8 cellular contexts compared by ENCODE assay signal in genomic region chr4:41935652-41936021, GRCh38. TPM values are rescaled to one million over a fixed set of nuclear protein-coding genes. Genes with fewer than 3 reads are reported as not detected.
A peak's percentile ranks its signal among the peaks of the same experiment; 100 is the strongest.
DNase-seq lines count a peak whose midpoint lies in the region; ATAC-seq, FAIRE-seq and TF ChIP-seq lines count a peak whose summit lies in the region.

No MANE protein-coding gene starts in this region.

- intact Hi-C loops in ascending aorta (cut with DNase I) = loop anchor here (1.0 kb wide), 1 partner anchor 55 kb away; the partner anchor contains the start of gene SLC30A9

- H3K4me3 ChIP-seq in ascending aorta (peak overlapping the region; percentile 82 to 88), keratinocyte (ENCODE audit: control insufficient read depth in 2 of 3, extremely low read depth in 1 of 3, insufficient read depth in 2 of 3, low read depth in 1 of 3, low read length in 3 of 3) (peak overlapping the region; percentile 86 to 96 (median 90))

- peak overlapping the region; percentile 92 for H2AFZ ChIP-seq in keratinocyte (ENCODE audit: control insufficient read depth, low read length)

- peaks cover 4 to 6% of the 10 kb centered on the region in 2 donors for H3K4me1 ChIP-seq in ascending aorta
- peaks cover 34% of the 10 kb centered on the region for H3K4me1 ChIP-seq in keratinocyte (ENCODE audit: control insufficient read depth, extremely low read depth, insufficient read depth, low read length)

- TF ChIP-seq CTCF in ascending aorta (IDR thresholded peaks at IDR 0.05) (no peak), keratinocyte (optimal IDR thresholded peaks at IDR 0.05 in 1 of 3, IDR thresholded peaks at IDR 0.05 in 1 of 3, conservative IDR thresholded peaks at IDR 0.05 in 1 of 3; ENCODE audit: extremely low read depth in 1 of 3, insufficient read depth in 2 of 3, low read length in 3 of 3) (no peak)

- H3K36me3 ChIP-seq in ascending aorta = peaks cover 4 to 18% of the 10 kb centered on the region in 2 donors
- H3K36me3 ChIP-seq in keratinocyte (ENCODE audit: control insufficient read depth in 2 of 2, extremely low read depth in 1 of 2, insufficient read depth in 2 of 2, low read length in 2 of 2) = peaks cover 2 to 8% of the 10 kb centered on the region in 2 experiments

- peak overlapping the region; percentile 88 for H3K4me2 ChIP-seq in keratinocyte (ENCODE audit: control insufficient read depth, extremely low read depth, insufficient read depth, low read depth, low read length)

- peaks cover 45% of the 10 kb centered on the region for H3K79me2 ChIP-seq in keratinocyte (ENCODE audit: control insufficient read depth, insufficient read depth, low read length)

- dilution Hi-C loops in keratinocyte (cut with MboI; ENCODE audit: extremely low pct_ligation_motif_present, low sequenced_read_pairs) = no loop called here

- H3K27ac ChIP-seq in ascending aorta = peak overlapping the region; percentile 62 to 72
- H3K27ac ChIP-seq in keratinocyte (ENCODE audit: control insufficient read depth, insufficient read depth, low read length) = peak overlapping the region; percentile 94

- H4K20me1 ChIP-seq in keratinocyte (ENCODE audit: control insufficient read depth, extremely low read depth, insufficient read depth, low read length) = peaks cover 2% of the 10 kb centered on the region

- in situ Hi-C loops in Caki2 (cut with HindIII; ENCODE audit: low pct_unique_long_range_greater_than_20kb, low sequenced_read_pairs) = no loop called here

- no peaks in the 10 kb centered on the region for H3K9me1 ChIP-seq in keratinocyte (ENCODE audit: control insufficient read depth, extremely low read depth, insufficient read depth, low read length)

- H3K9me3 ChIP-seq in ascending aorta (no peaks in the 10 kb centered on the region), keratinocyte (ENCODE audit: control insufficient read depth, low read depth, low read length) (no peaks in the 10 kb centered on the region)

- DNase-seq in Caki2 (ENCODE audit: low read depth) = peak; percentile 30
- DNase-seq in M059J (ENCODE audit: low read depth) = peak; percentile 39
- no peak for DNase-seq in ascending aorta (ENCODE audit: low spot score in 2 of 2)
- DNase-seq in keratinocyte (ENCODE audit: low read depth, low spot score) = no peak
- peak; percentile 1 to 21 for DNase-seq in stimulated activated CD4-positive, alpha-beta T cell treated with anti-CD3 and anti-CD28 coated beads, Interleukin-4, amount 100 ng/mL, for 48 hours (ENCODE audit: low read depth in 2 of 2)
- no peak for DNase-seq in T-helper 9 cell

- H3K9ac ChIP-seq in keratinocyte (ENCODE audit: control insufficient read depth, extremely low read depth, insufficient read depth, low read length) = peak overlapping the region; percentile 95

- FAIRE-seq in keratinocyte (lab: Jason Lieb, UNC) = no peak

- peak; percentile 13 for ATAC-seq in GM21526 (IDR thresholded peaks at IDR 0.05; ENCODE audit: low FRiP score, unreplicated experiment)
- ATAC-seq in HG03469 (IDR thresholded peaks at IDR 0.05; ENCODE audit: unreplicated experiment) = no peak

- H3K27me3 ChIP-seq in ascending aorta = no peaks in the 10 kb centered on the region
- H3K27me3 ChIP-seq in keratinocyte (ENCODE audit: control insufficient read depth, extremely low read depth, insufficient read depth, low read length) = no peaks in the 10 kb centered on the region

RNA-seq across cellular contexts. Expression of gene TMEM33, which starts 0.4 kb away (rescaled TPM):
- 42.8 and 55.7 TPM in 2 replicates for total RNA-seq in Caki2 (2014; rRNA removed; shearing (Covaris generic); ENCODE audit: low replicate concordance)
- 99.4 and 112 TPM in 2 replicates for total RNA-seq in M059J (2014; rRNA removed; shearing (Covaris generic))
- total RNA-seq in ascending aorta = 65.1 TPM
- polyA plus RNA-seq in keratinocyte = 72.0 to 133 TPM (median 110 TPM) in 3 replicates
- 17.7 TPM for polyA plus RNA-seq in keratinocyte (2011; ENCODE audit: low read depth)
- 50.4 and 103 TPM in 2 replicates for polyA plus RNA-seq in keratinocyte (2011; cell fraction: cytosol; rRNA removed)
- 134 and 136 TPM in 2 replicates for polyA plus RNA-seq in keratinocyte (2011; cell fraction: nucleus; rRNA removed)
- 55.2 and 59.6 TPM in 2 replicates for polyA plus RNA-seq in keratinocyte (2012; ENCODE audit: low replicate concordance)
- polyA minus RNA-seq in keratinocyte = 226 to 274 TPM (median 273 TPM) in 3 replicates
- 119 TPM for polyA minus RNA-seq in keratinocyte (2011; cell fraction: cytosol; rRNA and poly(A)+ RNA removed)
- 177 and 293 TPM in 2 replicates for polyA minus RNA-seq in keratinocyte (2011; cell fraction: nucleus; rRNA and poly(A)+ RNA removed)

RNA-seq across cellular contexts. Expression of gene DCAF4L1, which starts 45.9 kb away (rescaled TPM):
- total RNA-seq in Caki2 (2014; rRNA removed; shearing (Covaris generic); ENCODE audit: low replicate concordance) = 0.06 TPM in 1 of 2 replicates, not detected in the other
- not detected in 2 replicates for total RNA-seq in M059J (2014; rRNA removed; shearing (Covaris generic))
- 0.11 TPM for total RNA-seq in ascending aorta
- 0.16 to 0.75 TPM (median 0.46 TPM) in 3 replicates for polyA plus RNA-seq in keratinocyte
- polyA plus RNA-seq in keratinocyte (2011; ENCODE audit: low read depth) = 0.97 TPM
- 0.03 and 0.07 TPM in 2 replicates for polyA plus RNA-seq in keratinocyte (2011; cell fraction: cytosol; rRNA removed)
- 3.0 and 3.3 TPM in 2 replicates for polyA plus RNA-seq in keratinocyte (2011; cell fraction: nucleus; rRNA removed)
- polyA plus RNA-seq in keratinocyte (2012; ENCODE audit: low replicate concordance) = 0.13 and 1.0 TPM in 2 replicates
- 0.07 to 1.1 TPM (median 0.92 TPM) in 3 replicates for polyA minus RNA-seq in keratinocyte
- not detected for polyA minus RNA-seq in keratinocyte (2011; cell fraction: cytosol; rRNA and poly(A)+ RNA removed)
- polyA minus RNA-seq in keratinocyte (2011; cell fraction: nucleus; rRNA and poly(A)+ RNA removed) = 1.6 and 3.6 TPM in 2 replicates

RNA-seq across cellular contexts. Expression of gene SLC30A9, which starts 54.7 kb away (rescaled TPM):
- 19.9 and 36.1 TPM in 2 replicates for total RNA-seq in Caki2 (2014; rRNA removed; shearing (Covaris generic); ENCODE audit: low replicate concordance)
- total RNA-seq in M059J (2014; rRNA removed; shearing (Covaris generic)) = 51.8 and 66.9 TPM in 2 replicates
- 41.0 TPM for total RNA-seq in ascending aorta
- polyA plus RNA-seq in keratinocyte = 29.3 to 53.0 TPM (median 41.4 TPM) in 3 replicates
- 77.9 TPM for polyA plus RNA-seq in keratinocyte (2011; ENCODE audit: low read depth)
- polyA plus RNA-seq in keratinocyte (2011; cell fraction: cytosol; rRNA removed) = 30.6 and 52.2 TPM in 2 replicates
- polyA plus RNA-seq in keratinocyte (2011; cell fraction: nucleus; rRNA removed) = 22.9 and 26.2 TPM in 2 replicates
- 22.6 and 29.0 TPM in 2 replicates for polyA plus RNA-seq in keratinocyte (2012; ENCODE audit: low replicate concordance)
- 13.8 to 81.9 TPM (median 42.0 TPM) in 3 replicates for polyA minus RNA-seq in keratinocyte
- polyA minus RNA-seq in keratinocyte (2011; cell fraction: cytosol; rRNA and poly(A)+ RNA removed) = 84.8 TPM
- polyA minus RNA-seq in keratinocyte (2011; cell fraction: nucleus; rRNA and poly(A)+ RNA removed) = 30.7 and 44.1 TPM in 2 replicates

Comparison
In these comparisons a context has a peak if more than half of its experiments do, and no peak if none do; other contexts are left out.
1. DNase-seq: peak in Caki2 (single experiment), M059J (single experiment) and stimulated activated CD4-positive, alpha-beta T cell treated with anti-CD3 and anti-CD28 coated beads, Interleukin-4, amount 100 ng/mL, for 48 hours (2 of 2); none in ascending aorta (0 of 2), keratinocyte (single experiment) and T-helper 9 cell (single experiment).